Comparison of ENCODE assay signal across 23 cellular contexts in the genomic region with DNA sequence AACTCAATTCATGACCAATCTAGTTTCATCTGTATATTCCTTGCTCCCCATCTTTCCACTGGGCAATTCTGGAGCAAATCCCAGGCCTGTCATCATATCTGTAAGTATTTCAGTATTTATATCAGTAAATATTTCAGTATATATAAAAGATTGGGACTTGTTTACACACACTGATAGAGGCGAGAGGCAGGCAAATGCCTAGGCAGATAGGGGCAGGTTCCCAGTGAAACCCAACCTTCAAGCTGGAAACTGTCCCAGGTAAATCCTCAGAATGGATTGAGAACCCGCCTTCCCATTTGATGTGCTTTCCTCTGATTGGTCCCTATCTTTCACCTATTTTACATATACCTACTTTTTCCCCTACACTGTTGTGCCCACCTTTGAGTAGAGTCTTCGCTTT.
"Had no signal": no experiment of that assay in that cellular context is flagged by ENCODE, and none has a peak within 500 bp of the region (broad histone marks: within the 10 kb centered on the region; RNA-seq: fewer than 3 reads in every experiment).

No MANE protein-coding gene starts in this region.

- H3K4me3 ChIP-seq: esophagus squamous epithelium, gastroesophageal sphincter, heart right ventricle had no signal

- H3K27ac ChIP-seq: brain microvascular endothelial cell, epithelial cell of prostate, esophagus squamous epithelium, VCaP had no signal

- H3K4me1 ChIP-seq: esophagus squamous epithelium had no signal

- H3K9me3 ChIP-seq: esophagus squamous epithelium, gastroesophageal sphincter, heart right ventricle had no signal

- DNase-seq: activated CD4-positive, alpha-beta memory T cell treated with anti-CD3 and anti-CD28 coated beads, Interleukin-2, amount 10 ng/mL, durations not matched to agents 7 days and 5 days; activated CD4-positive, alpha-beta T cell treated with anti-CD3 and anti-CD28 coated beads for 1 hour; activated CD4-positive, alpha-beta T cell treated with anti-CD3 and anti-CD28 coated beads for 4 hours; activated CD4-positive, alpha-beta T cell treated with anti-CD3 and anti-CD28 coated beads, Interleukin-2, amount 10 ng/mL, durations not matched to agents 7 days and 5 days; activated CD4-positive, alpha-beta T cell treated with anti-CD3 and anti-CD28 coated beads, Interleukin-2, amount 50 U/mL, for 4 hours; activated CD8-positive, alpha-beta memory T cell treated with anti-CD3 and anti-CD28 coated beads, Interleukin-2, amount 50 U/mL, for 48 hours; activated gamma-delta T cell; activated naive CD4-positive, alpha-beta T cell; activated naive CD4-positive, alpha-beta T cell treated with anti-CD3 and anti-CD28 coated beads, Interleukin-2, amount 10 ng/mL, durations not matched to agents 7 days and 5 days; activated naive CD8-positive, alpha-beta T cell treated with anti-CD3 and anti-CD28 coated beads, Interleukin-2, amount 10 ng/mL, durations not matched to agents 7 days and 5 days; activated T-cell treated with anti-CD3 and anti-CD28 coated beads for 4 hours; activated T-cell treated with anti-CD3 and anti-CD28 coated beads, Interleukin-2, amount 50 U/mL, for 24 hours; activated T-cell treated with anti-CD3 and anti-CD28 coated beads, Interleukin-2, amount 50 U/mL, for 72 hours; brain microvascular endothelial cell; cortex of kidney; effector CD8-positive, alpha-beta T cell; esophagus squamous epithelium; foreskin melanocyte; heart right ventricle; T-helper 2 cell had no signal

- H3K27me3 ChIP-seq: brain microvascular endothelial cell, esophagus squamous epithelium, gastroesophageal sphincter, heart right ventricle had no signal
